Comparison of ENCODE assay signal across 8 cellular contexts in genomic region chr6:125300992-125301434, GRCh38. TPM values are rescaled to one million over a fixed set of nuclear protein-coding genes. Genes with fewer than 3 reads are reported as not detected.
DNase-seq lines count a peak whose midpoint lies in the region; ATAC-seq, FAIRE-seq and TF ChIP-seq lines count a peak whose summit lies in the region.

No MANE protein-coding gene starts in this region.

- H3K4me1 ChIP-seq in endothelial cell of umbilical vein (ENCODE audit: control insufficient read depth, extremely low read depth, insufficient read depth, low read length): peaks cover 10% of the 10 kb centered on the region

- BruUV-seq in endothelial cell of umbilical vein (replicated peaks; lab: Mats Ljungman, UMichigan): TSS peak; percentile 62

- no peak for FAIRE-seq in endothelial cell of umbilical vein (lab: Jason Lieb, UNC)

- peak overlapping the region; percentile 80 for H3K4me3 Mint-ChIP-seq in activated CD8-positive, alpha-beta memory T cell treated with anti-CD3 and anti-CD28 coated beads, Interleukin-2, amount 10 ng/mL, durations not matched to agents 7 days and 5 days
- peak overlapping the region; percentile 95 for H3K4me3 Mint-ChIP-seq in nephron progenitor cell

- peaks cover 4% of the 10 kb centered on the region for H3K9me3 Mint-ChIP-seq in activated CD8-positive, alpha-beta memory T cell treated with anti-CD3 and anti-CD28 coated beads, Interleukin-2, amount 10 ng/mL, durations not matched to agents 7 days and 5 days (ENCODE audit: low read depth)
- peaks cover 11% of the 10 kb centered on the region for H3K9me3 Mint-ChIP-seq in nephron progenitor cell

- no peaks in the 10 kb centered on the region for H3K79me2 ChIP-seq in endothelial cell of umbilical vein (ENCODE audit: control insufficient read depth, insufficient read depth, low read length)

- peak overlapping the region; percentile 10 to 56 (median 47) for H3K4me3 ChIP-seq in endothelial cell of umbilical vein (replicated peaks in 1 of 3; ENCODE audit: insufficient read depth in 1 of 3, low read depth in 1 of 3, low read length in 3 of 3)

- H3K4me2 ChIP-seq in endothelial cell of umbilical vein (ENCODE audit: insufficient read depth, low read length): peak overlapping the region; percentile 66

- peaks cover 37% of the 10 kb centered on the region for H3K4me1 Mint-ChIP-seq in activated CD8-positive, alpha-beta memory T cell treated with anti-CD3 and anti-CD28 coated beads, Interleukin-2, amount 10 ng/mL, durations not matched to agents 7 days and 5 days
- H3K4me1 Mint-ChIP-seq in nephron progenitor cell: peaks cover 40% of the 10 kb centered on the region

- ATAC-seq in activated CD8-positive, alpha-beta memory T cell treated with anti-CD3 and anti-CD28 coated beads, Interleukin-2, amount 10 ng/mL, durations not matched to agents 7 days and 5 days: no peak
- ATAC-seq in GM18909 (IDR thresholded peaks at IDR 0.05; ENCODE audit: poor library complexity, unreplicated experiment) (no peak), GM21825 (IDR thresholded peaks at IDR 0.05; ENCODE audit: unreplicated experiment) (no peak)

- peak overlapping the region; percentile 85 for H2AFZ ChIP-seq in endothelial cell of umbilical vein (ENCODE audit: low read depth, low read length)

- DNase-seq in activated CD8-positive, alpha-beta memory T cell treated with anti-CD3 and anti-CD28 coated beads, Interleukin-2, amount 10 ng/mL, durations not matched to agents 7 days and 5 days: no peak
- no peak for DNase-seq in activated CD8-positive, alpha-beta memory T cell treated with anti-CD3 and anti-CD28 coated beads for 24 hours
- DNase-seq in RKO (ENCODE audit: low spot score) (peak; percentile 55), endothelial cell of umbilical vein (ENCODE audit: low read depth, low spot score) (peak; percentile 26), nephron progenitor cell (no peak), medulla oblongata (ENCODE audit: extremely low spot score) (no peak)

- peaks cover 7 to 12% of the 10 kb centered on the region in 2 experiments for H3K27me3 ChIP-seq in endothelial cell of umbilical vein (ENCODE audit: control insufficient read depth in 2 of 2, insufficient read depth in 2 of 2, low read length in 2 of 2)

- no peak for TF ChIP-seq POLR2A in endothelial cell of umbilical vein (IDR thresholded peaks at IDR 0.05; ENCODE audit: low read depth, low read length)

- H3K9me1 ChIP-seq in endothelial cell of umbilical vein (replicated peaks; ENCODE audit: control insufficient read depth, extremely low read depth, insufficient read depth, low read length): no peaks in the 10 kb centered on the region

- H3K9ac ChIP-seq in endothelial cell of umbilical vein (replicated peaks; ENCODE audit: extremely low read depth, insufficient read depth, low read length): peak overlapping the region; percentile 82

- POLR2A ChIA-PET in endothelial cell of umbilical vein (lab: Charles Lee): no interaction called here

- no peaks in the 10 kb centered on the region for H4K20me1 ChIP-seq in endothelial cell of umbilical vein (replicated peaks; ENCODE audit: control insufficient read depth, extremely low read depth, insufficient read depth, low read length)

- TF ChIP-seq CTCF in endothelial cell of umbilical vein (IDR thresholded peaks at IDR 0.05; ENCODE audit: extremely low read depth in 1 of 2, insufficient read depth in 1 of 2, low read depth in 1 of 2, low read length in 2 of 2) (no peak), nephron progenitor cell (IDR thresholded peaks at IDR 0.05) (no peak)

- H3K36me3 ChIP-seq in endothelial cell of umbilical vein (ENCODE audit: control insufficient read depth in 2 of 2, extremely low read depth in 1 of 2, insufficient read depth in 2 of 2, low read length in 2 of 2): no peaks in the 10 kb centered on the region

- intact Hi-C loops in endothelial cell of umbilical vein (cut with micrococcal nuclease): loop anchor here (1.0 to 5.0 kb wide), 7 partner anchors 108 to 448 kb away; partner anchors contain the start of genes HEY2, RNF217 and TPD52L1

- CTCF ChIA-PET in activated CD8-positive, alpha-beta memory T cell treated with anti-CD3 and anti-CD28 coated beads, Interleukin-2, amount 10 ng/mL, durations not matched to agents 7 days and 5 days (lab: Charles Lee): interaction anchor here (0.6 to 2.4 kb wide), 10 partner anchors 9 to 686 kb away, joined by 3 to 9 read pairs (median 5); partner anchors contain the start of genes NCOA7 and TRMT11
- CTCF ChIA-PET in endothelial cell of umbilical vein (lab: Charles Lee): interaction anchor here (0.7 to 3.4 kb wide), 9 partner anchors 11 to 655 kb away, joined by 3 to 17 read pairs (median 5); partner anchors contain the start of genes HINT3 and TPD52L1

- H3K36me3 Mint-ChIP-seq in activated CD8-positive, alpha-beta memory T cell treated with anti-CD3 and anti-CD28 coated beads, Interleukin-2, amount 10 ng/mL, durations not matched to agents 7 days and 5 days: peaks cover 48% of the 10 kb centered on the region
- H3K36me3 Mint-ChIP-seq in nephron progenitor cell (ENCODE audit: low read depth): peaks cover 42% of the 10 kb centered on the region

- dilution Hi-C loops in endothelial cell of umbilical vein (cut with MboI; ENCODE audit: extremely low pct_ligation_motif_present, low sequenced_read_pairs): no loop called here

- peak overlapping the region; percentile 76 for H3K27ac Mint-ChIP-seq in activated CD8-positive, alpha-beta memory T cell treated with anti-CD3 and anti-CD28 coated beads, Interleukin-2, amount 10 ng/mL, durations not matched to agents 7 days and 5 days
- H3K27ac Mint-ChIP-seq in nephron progenitor cell: peak overlapping the region; percentile 92

- peak overlapping the region; percentile 72 for H3K27ac ChIP-seq in endothelial cell of umbilical vein (ENCODE audit: insufficient read depth, low read depth, low read length)

- H3K9me3 ChIP-seq in endothelial cell of umbilical vein (replicated peaks; ENCODE audit: control insufficient read depth, insufficient read depth, low read length): no peaks in the 10 kb centered on the region

- peaks cover 18% of the 10 kb centered on the region for H3K27me3 Mint-ChIP-seq in activated CD8-positive, alpha-beta memory T cell treated with anti-CD3 and anti-CD28 coated beads, Interleukin-2, amount 10 ng/mL, durations not matched to agents 7 days and 5 days
- H3K27me3 Mint-ChIP-seq in nephron progenitor cell (ENCODE audit: low read depth, poor library complexity): no peaks in the 10 kb centered on the region

TF ChIP-seq in endothelial cell of umbilical vein, 7 proteins besides CTCF, POLR2A, EP300 and RAD21:
- TF ChIP-seq JUN (IDR thresholded peaks at IDR 0.05; ENCODE audit: borderline replicate concordance, insufficient read depth, insufficient read length, low read depth) (no peak), EZH2 (IDR thresholded peaks at IDR 0.05; ENCODE audit: borderline replicate concordance, low read depth, low read length, severe bottlenecking) (no peak), POLR2AphosphoS5 (IDR thresholded peaks at IDR 0.05; ENCODE audit: insufficient read depth, low read depth, low read length) (no peak), MYC (IDR thresholded peaks at IDR 0.05; ENCODE audit: low read depth, low read length) (no peak)

RNA-seq across cellular contexts. Expression of gene HDDC2, which starts 0.8 kb away (rescaled TPM):
- total RNA-seq in activated CD8-positive, alpha-beta memory T cell treated with anti-CD3 and anti-CD28 coated beads, Interleukin-2, amount 10 ng/mL, durations not matched to agents 7 days and 5 days: 10 to 100 TPM; 57.8 to 61.7 TPM
- 12.6 and 13.6 TPM in 2 replicates for total RNA-seq in endothelial cell of umbilical vein
- 13.6 and 17.6 TPM in 2 replicates for polyA plus RNA-seq in endothelial cell of umbilical vein
- polyA plus RNA-seq in endothelial cell of umbilical vein (2011; cell fraction: cytosol; rRNA removed): 23.6 and 26.8 TPM in 2 replicates
- 9.1 and 11.0 TPM in 2 replicates for polyA plus RNA-seq in endothelial cell of umbilical vein (2011; cell fraction: nucleus; rRNA removed)
- polyA plus RNA-seq in endothelial cell of umbilical vein (2012): 11.4 and 19.6 TPM in 2 replicates
- polyA minus RNA-seq in endothelial cell of umbilical vein: 11.6 and 15.6 TPM in 2 replicates
- 16.2 TPM for polyA minus RNA-seq in endothelial cell of umbilical vein (2011; cell fraction: cytosol; rRNA and poly(A)+ RNA removed)
- 4.6 and 5.3 TPM in 2 replicates for polyA minus RNA-seq in endothelial cell of umbilical vein (2011; cell fraction: nucleus; rRNA and poly(A)+ RNA removed)

Comparison
In these comparisons a context has a peak if more than half of its experiments do, and no peak if none do; other contexts are left out.
1. DNase-seq: peak in RKO (single experiment) and endothelial cell of umbilical vein (single experiment); none in activated CD8-positive, alpha-beta memory T cell treated with anti-CD3 and anti-CD28 coated beads, Interleukin-2, amount 10 ng/mL, durations not matched to agents 7 days and 5 days (single experiment), activated CD8-positive, alpha-beta memory T cell treated with anti-CD3 and anti-CD28 coated beads for 24 hours (single experiment), nephron progenitor cell (single experiment) and medulla oblongata (single experiment).